Comparison of ENCODE assay signal across 15 cellular contexts in the genomic region with DNA sequence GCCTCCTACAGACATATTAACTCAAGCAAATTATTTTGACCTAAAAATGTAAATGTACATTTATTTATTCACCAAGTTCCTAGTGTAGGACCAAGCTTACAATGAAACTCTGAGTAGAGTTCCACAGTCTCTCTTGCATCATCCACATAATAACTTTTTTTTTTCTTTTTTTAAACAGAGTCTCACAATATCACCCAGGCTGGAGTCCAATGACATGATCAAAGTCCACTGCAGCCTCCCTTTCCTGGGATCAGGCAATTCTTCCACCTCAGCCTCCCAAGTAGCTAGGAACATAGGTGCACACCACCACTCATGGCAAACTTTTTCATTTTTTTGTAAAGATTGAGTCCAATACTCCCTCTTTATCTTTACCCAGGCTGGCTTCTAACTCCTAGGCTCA. TPM values are rescaled to one million over a fixed set of nuclear protein-coding genes. Genes with fewer than 3 reads are reported as not detected.
DNase-seq lines count a peak whose midpoint lies in the region; TF ChIP-seq lines count a peak whose summit lies in the region.
"Had no signal": no experiment of that assay in that cellular context is flagged by ENCODE, and none has a peak within 500 bp of the region (broad histone marks: within the 10 kb centered on the region; RNA-seq: fewer than 3 reads in every experiment).

No MANE protein-coding gene starts in this region.

- no peak for TF ChIP-seq CTCF in liver (IDR thresholded peaks at IDR 0.05; ENCODE audit: low read depth, low read length, missing input control)
- no peak for TF ChIP-seq CTCF in brain microvascular endothelial cell (IDR thresholded peaks at IDR 0.05; ENCODE audit: low read depth, low read length, missing control alignments)

- H3K23ac ChIP-seq in mesenchymal stem cell (ENCODE audit: low read length in 2 of 2) = no peak overlapping the region

- DNase-seq in adipocyte (ENCODE audit: low read depth) = peak; percentile 6
- DNase-seq in fibroblast of peridontal ligament (ENCODE audit: extremely low read depth) = peak; percentile 25
- DNase-seq in brain microvascular endothelial cell = no peak
- no peak for DNase-seq in mesenchymal stem cell
- DNase-seq in NCI-H146 treated with DMSO at 0.1 percent for 48 hours (lab: John Stamatoyannopoulos, UW; ENCODE audit: unreplicated experiment) = no peak
- DNase-seq: Calu3; CD8-positive, alpha-beta T cell; DMS79 treated with DMSO at 0.1 percent for 48 hours; GF-D8; GOT3; H7; HFFc6 had no signal

- no peaks in the 10 kb centered on the region for H3K27me3 ChIP-seq in adipocyte (replicated peaks; ENCODE audit: control insufficient read depth, insufficient read depth, low read length)
- no peaks in the 10 kb centered on the region for H3K27me3 ChIP-seq in liver (ENCODE audit: control insufficient read depth in 4 of 4, insufficient read depth in 4 of 4, low read length in 3 of 4)
- no peaks in the 10 kb centered on the region for H3K27me3 ChIP-seq in brain microvascular endothelial cell (replicated peaks)
- H3K27me3 ChIP-seq in mesenchymal stem cell (ENCODE audit: control insufficient read depth in 1 of 2, insufficient read depth in 1 of 2, low read length in 2 of 2) = no peaks in the 10 kb centered on the region
- H3K27me3 ChIP-seq: BLaER1 treated with 17β-estradiol and CSF1 and Interleukin-3, amounts not matched to agents 10 nM and 100 nM had no signal

- H3K9me3 ChIP-seq in adipocyte (ENCODE audit: control insufficient read depth, low read length) (no peaks in the 10 kb centered on the region), liver (ENCODE audit: control insufficient read depth in 4 of 4, low read length in 3 of 4) (no peaks in the 10 kb centered on the region), mesenchymal stem cell (ENCODE audit: control insufficient read depth, low read length) (no peaks in the 10 kb centered on the region)
- H3K9me3 ChIP-seq: BLaER1 treated with 17β-estradiol and CSF1 and Interleukin-3, amounts not matched to agents 10 nM and 100 nM had no signal

- H3K14ac ChIP-seq in mesenchymal stem cell (ENCODE audit: low read length in 2 of 2) = no peak overlapping the region

- H2BK5ac ChIP-seq in mesenchymal stem cell (ENCODE audit: low read depth, low read length, poor library complexity, severe bottlenecking) = no peak overlapping the region

- no peak overlapping the region for H3K4me3 ChIP-seq in adipocyte (ENCODE audit: low read length)
- H3K4me3 ChIP-seq in liver (ENCODE audit: low read depth in 1 of 3, low read length in 3 of 3) = no peak overlapping the region
- no peak overlapping the region for H3K4me3 ChIP-seq in brain microvascular endothelial cell (ENCODE audit: low read depth, low read length)
- no peak overlapping the region for H3K4me3 ChIP-seq in mesenchymal stem cell (ENCODE audit: insufficient read depth in 1 of 2, low read depth in 1 of 2, low read length in 2 of 2)
- H3K4me3 ChIP-seq: BLaER1 treated with 17β-estradiol and CSF1 and Interleukin-3, amounts not matched to agents 10 nM and 100 nM had no signal

- H2AFZ ChIP-seq in mesenchymal stem cell (ENCODE audit: low read depth, low read length) = no peak overlapping the region

- H3K18ac ChIP-seq in mesenchymal stem cell (ENCODE audit: low read depth in 1 of 2, low read length in 2 of 2) = no peak overlapping the region

- H2AK5ac ChIP-seq in mesenchymal stem cell (ENCODE audit: low read length, severe bottlenecking) = no peak overlapping the region

- no peak overlapping the region for H4K8ac ChIP-seq in mesenchymal stem cell (ENCODE audit: low read length)

- TF ChIP-seq RAD21 in liver (IDR thresholded peaks at IDR 0.05) = no peak

- H3K27ac ChIP-seq in liver (ENCODE audit: low read depth in 1 of 2, low read length in 2 of 2) = no peak overlapping the region
- peak overlapping the region; percentile 97 for H3K27ac ChIP-seq in temporal lobe (ENCODE audit: low read depth, low read length)
- no peak overlapping the region for H3K27ac ChIP-seq in brain microvascular endothelial cell
- no peak overlapping the region for H3K27ac ChIP-seq in mesenchymal stem cell (ENCODE audit: low read length, poor library complexity, severe bottlenecking)
- H3K27ac ChIP-seq: BLaER1 treated with 17β-estradiol and CSF1 and Interleukin-3, amounts not matched to agents 10 nM and 100 nM had no signal

- no peaks in the 10 kb centered on the region for H3K79me1 ChIP-seq in mesenchymal stem cell (replicated peaks; ENCODE audit: low read length, poor library complexity, severe bottlenecking)

- H2BK15ac ChIP-seq in mesenchymal stem cell (ENCODE audit: low read depth, poor library complexity, severe bottlenecking) = no peak overlapping the region

- H4K91ac ChIP-seq in mesenchymal stem cell (ENCODE audit: low read length) = no peak overlapping the region

- H3K36me3 ChIP-seq in adipocyte (ENCODE audit: control insufficient read depth, insufficient read depth, low read length, severe bottlenecking) (no peaks in the 10 kb centered on the region), liver (ENCODE audit: control insufficient read depth in 4 of 4, insufficient read depth in 3 of 4, low read depth in 1 of 4, low read length in 3 of 4) (no peaks in the 10 kb centered on the region), brain microvascular endothelial cell (replicated peaks) (no peaks in the 10 kb centered on the region), mesenchymal stem cell (ENCODE audit: control insufficient read depth in 1 of 2, insufficient read depth in 2 of 2, low read depth in 1 of 2, low read length in 2 of 2) (peaks cover 0 to 4% of the 10 kb centered on the region in 2 experiments)

- no peak overlapping the region for H3K4ac ChIP-seq in mesenchymal stem cell (ENCODE audit: low read depth in 1 of 2, low read length in 2 of 2)

- H3K4me1 ChIP-seq in adipocyte (ENCODE audit: control insufficient read depth, insufficient read depth, low read length) = peaks cover 27% of the 10 kb centered on the region
- no peaks in the 10 kb centered on the region for H3K4me1 ChIP-seq in liver (ENCODE audit: control insufficient read depth in 4 of 4, insufficient read depth in 4 of 4, low read length in 3 of 4)
- H3K4me1 ChIP-seq in mesenchymal stem cell (ENCODE audit: control insufficient read depth, insufficient read depth, low read depth, low read length) = peaks cover 4% of the 10 kb centered on the region

- H2BK12ac ChIP-seq in mesenchymal stem cell (ENCODE audit: low read length in 2 of 2) = no peak overlapping the region

- H2BK120ac ChIP-seq in mesenchymal stem cell (ENCODE audit: low read depth, low read length) = no peak overlapping the region

- in situ Hi-C loops in brain microvascular endothelial cell (cut with HindIII; ENCODE audit: low pct_ligation_motif_present, low sequenced_read_pairs) = no loop called here

- no peak overlapping the region for H3K4me2 ChIP-seq in mesenchymal stem cell (ENCODE audit: low read length, poor library complexity, severe bottlenecking)

- no peak overlapping the region for H3K9ac ChIP-seq in adipocyte (ENCODE audit: low read length)
- H3K9ac ChIP-seq in liver (ENCODE audit: low read depth in 1 of 2, low read length in 2 of 2) = no peak overlapping the region
- no peak overlapping the region for H3K9ac ChIP-seq in mesenchymal stem cell (ENCODE audit: low read length)
- H3K9ac ChIP-seq: BLaER1 treated with 17β-estradiol and CSF1 and Interleukin-3, amounts not matched to agents 10 nM and 100 nM had no signal

TF ChIP-seq in liver, 16 proteins besides CTCF, POLR2A, EP300 and RAD21 (continues in another document):
- TF ChIP-seq GABPA (IDR thresholded peaks at IDR 0.05 in 1 of 2, conservative IDR thresholded peaks at IDR 0.05 in 1 of 2) (no peak), RXRA (IDR thresholded peaks at IDR 0.05) (no peak), HNF4A (conservative IDR thresholded peaks at IDR 0.05) (peak; percentile 37 to 79), SP1 (IDR thresholded peaks at IDR 0.05) (no peak), TAF1 (conservative IDR thresholded peaks at IDR 0.05) (no peak), NR2F2 (IDR thresholded peaks at IDR 0.05) (no peak)
- TF ChIP-seq, protein P1, sequence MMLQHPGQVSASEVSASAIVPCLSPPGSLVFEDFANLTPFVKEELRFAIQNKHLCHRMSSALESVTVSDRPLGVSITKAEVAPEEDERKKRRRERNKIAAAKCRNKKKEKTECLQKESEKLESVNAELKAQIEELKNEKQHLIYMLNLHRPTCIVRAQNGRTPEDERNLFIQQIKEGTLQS (IDR thresholded peaks at IDR 0.05) = no peak
- TF ChIP-seq, protein P2, sequence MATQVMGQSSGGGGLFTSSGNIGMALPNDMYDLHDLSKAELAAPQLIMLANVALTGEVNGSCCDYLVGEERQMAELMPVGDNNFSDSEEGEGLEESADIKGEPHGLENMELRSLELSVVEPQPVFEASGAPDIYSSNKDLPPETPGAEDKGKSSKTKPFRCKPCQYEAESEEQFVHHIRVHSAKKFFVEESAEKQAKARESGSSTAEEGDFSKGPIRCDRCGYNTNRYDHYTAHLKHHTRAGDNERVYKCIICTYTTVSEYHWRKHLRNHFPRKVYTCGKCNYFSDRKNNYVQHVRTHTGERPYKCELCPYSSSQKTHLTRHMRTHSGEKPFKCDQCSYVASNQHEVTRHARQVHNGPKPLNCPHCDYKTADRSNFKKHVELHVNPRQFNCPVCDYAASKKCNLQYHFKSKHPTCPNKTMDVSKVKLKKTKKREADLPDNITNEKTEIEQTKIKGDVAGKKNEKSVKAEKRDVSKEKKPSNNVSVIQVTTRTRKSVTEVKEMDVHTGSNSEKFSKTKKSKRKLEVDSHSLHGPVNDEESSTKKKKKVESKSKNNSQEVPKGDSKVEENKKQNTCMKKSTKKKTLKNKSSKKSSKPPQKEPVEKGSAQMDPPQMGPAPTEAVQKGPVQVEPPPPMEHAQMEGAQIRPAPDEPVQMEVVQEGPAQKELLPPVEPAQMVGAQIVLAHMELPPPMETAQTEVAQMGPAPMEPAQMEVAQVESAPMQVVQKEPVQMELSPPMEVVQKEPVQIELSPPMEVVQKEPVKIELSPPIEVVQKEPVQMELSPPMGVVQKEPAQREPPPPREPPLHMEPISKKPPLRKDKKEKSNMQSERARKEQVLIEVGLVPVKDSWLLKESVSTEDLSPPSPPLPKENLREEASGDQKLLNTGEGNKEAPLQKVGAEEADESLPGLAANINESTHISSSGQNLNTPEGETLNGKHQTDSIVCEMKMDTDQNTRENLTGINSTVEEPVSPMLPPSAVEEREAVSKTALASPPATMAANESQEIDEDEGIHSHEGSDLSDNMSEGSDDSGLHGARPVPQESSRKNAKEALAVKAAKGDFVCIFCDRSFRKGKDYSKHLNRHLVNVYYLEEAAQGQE (IDR thresholded peaks at IDR 0.05) = no peak

RNA-seq across cellular contexts. Expression of a gene that starts 28.0 kb away (rescaled TPM):
- total RNA-seq in liver = 10 to 100 TPM in 1 of 2 donors, 1 to 10 TPM in 1; 5.7 to 22.2 TPM
- 1 to 10 TPM; 5.8 to 6.5 TPM for polyA plus RNA-seq in liver
- 226 TPM for total RNA-seq in temporal lobe
- 32.7 TPM for polyA plus RNA-seq in mesenchymal stem cell (2013, experiment 1 of 2)
- 34.2 TPM for polyA plus RNA-seq in mesenchymal stem cell (2013, experiment 2 of 2)

Comparison
In these comparisons a context has a peak if more than half of its experiments do, and no peak if none do; other contexts are left out.
1. DNase-seq: peak in adipocyte (single experiment) and fibroblast of peridontal ligament (single experiment); none in brain microvascular endothelial cell (single experiment), mesenchymal stem cell (single experiment) and NCI-H146 treated with DMSO at 0.1 percent for 48 hours (single experiment).